Comparison of ENCODE assay signal across 30 cellular contexts in genomic region chr7:21605008-21605407, GRCh38.
"Had no signal": no experiment of that assay in that cellular context is flagged by ENCODE, and none has a peak within 500 bp of the region (broad histone marks: within the 10 kb centered on the region; RNA-seq: fewer than 3 reads in every experiment).

No MANE protein-coding gene starts in this region.

- H3K36me3 ChIP-seq: ovary, spleen, suprapubic skin, tibial artery, transverse colon, upper lobe of right lung, uterus had no signal

- H3K4me1 Mint-ChIP-seq: naive B cell, nephron progenitor cell, neural crest cell had no signal

- H3K9me3 ChIP-seq: ovary, psoas muscle, spleen, suprapubic skin, testis, tibial artery, transverse colon, upper lobe of right lung, uterus had no signal

- H3K4me1 ChIP-seq: psoas muscle, spleen, suprapubic skin, testis, tibial artery, transverse colon, uterus had no signal

- H3K27ac ChIP-seq: ovary, psoas muscle, skin epidermis, spleen, suprapubic skin, testis, tibial artery, transverse colon, upper lobe of right lung, uterus had no signal

- ATAC-seq: naive thymus-derived CD8-positive, alpha-beta T cell; natural killer cell treated with Interleukin-12 subunit alpha and Interleukin-12 subunit beta and Interleukin-15 and Interleukin-18, amount 100 ng/mL, for 72 hours; psoas muscle; right cardiac atrium; sciatic nerve; stimulated activated naive CD8-positive, alpha-beta T cell treated with anti-CD3 and anti-CD28 coated beads, Interleukin-15, Interleukin-2, amounts not matched to agents 100 U/mL and 50 U/mL, for 24 hours; upper lobe of right lung had no signal

- DNase-seq: naive B cell; naive thymus-derived CD8-positive, alpha-beta T cell; nephron progenitor cell; occipital lobe; ovary; psoas muscle; right cardiac atrium; spleen; stimulated activated CD4-positive, alpha-beta T cell treated with anti-CD3 and anti-CD28 coated beads, Interleukin-12 subunit alpha, Interleukin-12 subunit beta, amount 100 ng/mL, for 4 hours; stimulated activated CD4-positive, alpha-beta T cell treated with anti-CD3 and anti-CD28 coated beads, Interleukin-1b, Interleukin-23, amount 100 ng/mL, for 48 hours; stimulated activated CD4-positive, alpha-beta T cell treated with anti-CD3 and anti-CD28 coated beads, Interleukin-4, amount 100 ng/mL, for 1 hour; stimulated activated CD4-positive, alpha-beta T cell treated with anti-CD3 and anti-CD28 coated beads, Interleukin-4, amount 100 ng/mL, for 4 hours; stimulated activated CD8-positive, alpha-beta memory T cell treated with anti-CD3 and anti-CD28 coated beads, Interleukin-4, amount 100 ng/mL, for 48 hours; stimulated activated naive CD4-positive, alpha-beta T cell; stimulated activated naive CD8-positive, alpha-beta T cell treated with anti-CD3 and anti-CD28 coated beads, Interleukin-15, amount 100 ng/mL, for 72 hours; stimulated activated naive CD8-positive, alpha-beta T cell treated with anti-CD3 and anti-CD28 coated beads, Interleukin-15, Interleukin-2, amounts not matched to agents 100 U/mL and 50 U/mL, for 24 hours; substantia nigra; testis; tibial artery; transverse colon; upper lobe of right lung; uterus had no signal

- H3K4me2 ChIP-seq: smooth muscle cell had no signal

- H3K27ac Mint-ChIP-seq: naive thymus-derived CD8-positive, alpha-beta T cell; natural killer cell treated with Interleukin-12 subunit alpha and Interleukin-12 subunit beta and Interleukin-15 and Interleukin-18, amount 100 ng/mL, for 72 hours; nephron progenitor cell; stimulated activated memory B cell treated with anti-CD40 and anti-IgM and Interleukin-4, amounts not matched to agents 10 μg/mL and 1 μg/mL and 100 μg/mL, for 72 hours; type B pancreatic cell had no signal

- H3K4me3 Mint-ChIP-seq: naive thymus-derived CD8-positive, alpha-beta T cell; nephron progenitor cell; neural crest cell; stimulated activated memory B cell treated with anti-CD40 and anti-IgM and Interleukin-4, amounts not matched to agents 10 μg/mL and 1 μg/mL and 100 μg/mL, for 72 hours; type B pancreatic cell had no signal

- H3K4me3 ChIP-seq: ovary, psoas muscle, skin epidermis, smooth muscle cell, spleen, suprapubic skin, testis, tibial artery, transverse colon, upper lobe of right lung, uterus had no signal

- H3K36me3 Mint-ChIP-seq: naive B cell; naive thymus-derived CD8-positive, alpha-beta T cell; natural killer cell treated with Interleukin-12 subunit alpha and Interleukin-12 subunit beta and Interleukin-15 and Interleukin-18, amount 100 ng/mL, for 72 hours; stimulated activated memory B cell treated with anti-CD40 and anti-IgM and Interleukin-4, amounts not matched to agents 10 μg/mL and 1 μg/mL and 100 μg/mL, for 72 hours; type B pancreatic cell had no signal

- H3K9me3 Mint-ChIP-seq: naive thymus-derived CD8-positive, alpha-beta T cell; natural killer cell treated with Interleukin-12 subunit alpha and Interleukin-12 subunit beta and Interleukin-15 and Interleukin-18, amount 100 ng/mL, for 72 hours; nephron progenitor cell; stimulated activated memory B cell treated with anti-CD40 and anti-IgM and Interleukin-4, amounts not matched to agents 10 μg/mL and 1 μg/mL and 100 μg/mL, for 72 hours; stimulated activated naive CD8-positive, alpha-beta T cell treated with anti-CD3 and anti-CD28 coated beads, Interleukin-15, amount 100 ng/mL, for 72 hours; type B pancreatic cell had no signal

- H3K27me3 ChIP-seq: ovary, suprapubic skin, testis, tibial artery, transverse colon, upper lobe of right lung, uterus had no signal
